In genomic region chr20:13231031-13231752, GRCh38 we compare ENCODE assay signal across 10 cellular contexts. TPM values are rescaled to one million over a fixed set of nuclear protein-coding genes. Genes with fewer than 3 reads are reported as not detected.
A peak's percentile ranks its signal among the peaks of the same experiment; 100 is the strongest.
DNase-seq lines count a peak whose midpoint lies in the region; ATAC-seq and TF ChIP-seq lines count a peak whose summit lies in the region.
"Had no signal": no experiment of that assay in that cellular context is flagged by ENCODE, and none has a peak within 500 bp of the region (broad histone marks: within the 10 kb centered on the region; RNA-seq: fewer than 3 reads in every experiment).

No MANE protein-coding gene starts in this region.

- BruUV-seq in A673 (replicated peaks; lab: Mats Ljungman, UMichigan), result no TSS peak
- BruUV-seq in OCI-LY7 (replicated peaks; lab: Mats Ljungman, UMichigan), result no TSS peak

- H3K4me1 Mint-ChIP-seq in activated CD8-positive, alpha-beta T cell treated with anti-CD3 and anti-CD28 coated beads, Interleukin-2, amount 10 ng/mL, durations not matched to agents 7 days and 5 days (ENCODE audit: low read depth), result peaks cover 48% of the 10 kb centered on the region

- no peaks in the 10 kb centered on the region for H3F3A ChIP-seq in MM.1S (ENCODE audit: insufficient read depth, low read length)

- CTCF ChIA-PET in A673 (lab: Charles Lee) (no interaction called here), OCI-LY7 (lab: Charles Lee; ENCODE audit: unreplicated experiment) (no interaction called here)
- CTCF ChIA-PET in activated CD8-positive, alpha-beta T cell treated with anti-CD3 and anti-CD28 coated beads, Interleukin-2, amount 10 ng/mL, durations not matched to agents 7 days and 5 days (lab: Charles Lee), result no interaction called here

- H3K4me3 ChIP-seq in A673 (ENCODE audit: low read depth, low read length, poor library complexity, severe bottlenecking) (no peak overlapping the region), OCI-LY7 (ENCODE audit: low read depth, low read length, poor library complexity, severe bottlenecking) (no peak overlapping the region), MM.1S (ENCODE audit: low read length) (no peak overlapping the region)

- H3K27me3 Mint-ChIP-seq in activated CD8-positive, alpha-beta T cell treated with anti-CD3 and anti-CD28 coated beads, Interleukin-2, amount 10 ng/mL, durations not matched to agents 7 days and 5 days (ENCODE audit: low read depth), result no peaks in the 10 kb centered on the region

- H2AFZ ChIP-seq in OCI-LY7 (ENCODE audit: low read length) (no peak overlapping the region), MM.1S (ENCODE audit: low read length) (no peak overlapping the region)

- H3K27me3 ChIP-seq in A673 (replicated peaks; ENCODE audit: insufficient read depth, low read depth, low read length, poor library complexity) (peaks cover 3% of the 10 kb centered on the region), MM.1S (replicated peaks; ENCODE audit: insufficient read depth, low read length) (peaks cover 29% of the 10 kb centered on the region)

- DNase-seq in A673 (ENCODE audit: low spot score) (peak; percentile 2), HPDE6-E6E7 (ENCODE audit: extremely low spot score) (peak; percentile 47), glomerular visceral epithelial cell (ENCODE audit: extremely low spot score) (peak; percentile 66), OCI-LY7 (ENCODE audit: low spot score) (no peak), posterior cingulate gyrus (no peak), germinal center (ENCODE audit: low spot score) (no peak), MM.1S (no peak)
- peak; percentile 84 for DNase-seq in activated CD8-positive, alpha-beta T cell treated with anti-CD3 and anti-CD28 coated beads, Interleukin-2, amount 10 ng/mL, durations not matched to agents 7 days and 5 days
- DNase-seq: kidney; stimulated activated naive B cell treated with anti-CD40 and anti-IgM and Interleukin-4, amounts not matched to agents 10 μg/mL and 1 μg/mL and 100 μg/mL, for 72 hours had no signal

- H3K4me2 ChIP-seq in OCI-LY7 (ENCODE audit: low read length) (no peak overlapping the region), MM.1S (ENCODE audit: low read depth, low read length) (no peak overlapping the region)

- H4K20me1 ChIP-seq in OCI-LY7 (ENCODE audit: insufficient read depth, low read length), result no peaks in the 10 kb centered on the region
- no peaks in the 10 kb centered on the region for H4K20me1 ChIP-seq in MM.1S (ENCODE audit: insufficient read depth, low read length)

- H3K27ac ChIP-seq in A673 (ENCODE audit: low read depth, low read length, poor library complexity, severe bottlenecking), result no peak overlapping the region
- no peak overlapping the region for H3K27ac ChIP-seq in OCI-LY7 (ENCODE audit: low read depth, low read length, poor library complexity, severe bottlenecking)
- H3K27ac ChIP-seq in MM.1S (ENCODE audit: low read length), result no peak overlapping the region

- H3K9me2 ChIP-seq in OCI-LY7 (ENCODE audit: insufficient read depth, low read length), result no peaks in the 10 kb centered on the region
- H3K9me2 ChIP-seq in MM.1S (replicated peaks; ENCODE audit: insufficient read depth, low read length), result no peaks in the 10 kb centered on the region

- TF ChIP-seq CTCF in A673 (conservative IDR thresholded peaks at IDR 0.05; ENCODE audit: low read depth, low read length) (no peak), OCI-LY7 (conservative IDR thresholded peaks at IDR 0.05; ENCODE audit: low read length) (no peak), MM.1S (IDR thresholded peaks at IDR 0.05; ENCODE audit: low read length) (no peak)

- H3K36me3 ChIP-seq in A673 (ENCODE audit: insufficient read depth, low read length, poor library complexity, severe bottlenecking) (no peaks in the 10 kb centered on the region), OCI-LY7 (ENCODE audit: insufficient read depth, low read length) (no peaks in the 10 kb centered on the region), MM.1S (replicated peaks; ENCODE audit: insufficient read depth, low read length) (no peaks in the 10 kb centered on the region)

- intact Hi-C loops in A673 (cut with micrococcal nuclease; ENCODE audit: unreplicated experiment) (no loop called here), OCI-LY7 (cut with micrococcal nuclease; ENCODE audit: unreplicated experiment) (no loop called here), posterior cingulate gyrus (cut with DNase I) (no loop called here)

- H3K4me3 Mint-ChIP-seq in activated CD8-positive, alpha-beta T cell treated with anti-CD3 and anti-CD28 coated beads, Interleukin-2, amount 10 ng/mL, durations not matched to agents 7 days and 5 days, result peak overlapping the region; percentile 39
- H3K4me3 Mint-ChIP-seq: stimulated activated naive B cell treated with anti-CD40 and anti-IgM and Interleukin-4, amounts not matched to agents 10 μg/mL and 1 μg/mL and 100 μg/mL, for 72 hours had no signal

- POLR2A ChIA-PET in A673 (lab: Charles Lee; ENCODE audit: low non-redundant PET), result no interaction called here
- POLR2A ChIA-PET in activated CD8-positive, alpha-beta T cell treated with anti-CD3 and anti-CD28 coated beads, Interleukin-2, amount 10 ng/mL, durations not matched to agents 7 days and 5 days (lab: Charles Lee), result interaction anchor here (1.0 to 1.4 kb wide), 2 partner anchors 10 to 17 kb away, joined by 5 read pairs; partner anchors contain the start of gene ISM1
- POLR2A ChIA-PET in OCI-LY7 (lab: Charles Lee), result no interaction called here

- ATAC-seq in activated CD8-positive, alpha-beta T cell treated with anti-CD3 and anti-CD28 coated beads, Interleukin-2, amount 10 ng/mL, durations not matched to agents 7 days and 5 days, result peak; percentile 94

- H3K36me3 Mint-ChIP-seq in activated CD8-positive, alpha-beta T cell treated with anti-CD3 and anti-CD28 coated beads, Interleukin-2, amount 10 ng/mL, durations not matched to agents 7 days and 5 days (ENCODE audit: low read depth), result peaks cover 23% of the 10 kb centered on the region

- H3K79me2 ChIP-seq in OCI-LY7 (ENCODE audit: insufficient read depth, low read depth, low read length) (no peaks in the 10 kb centered on the region), MM.1S (ENCODE audit: low read length) (no peaks in the 10 kb centered on the region)

- H3K9me3 ChIP-seq in A673 (ENCODE audit: low read depth, low read length, poor library complexity, severe bottlenecking), result no peaks in the 10 kb centered on the region
- no peaks in the 10 kb centered on the region for H3K9me3 ChIP-seq in OCI-LY7 (ENCODE audit: low read length)
- no peaks in the 10 kb centered on the region for H3K9me3 ChIP-seq in MM.1S (replicated peaks; ENCODE audit: insufficient read depth, low read length)

- no peak overlapping the region for H3K9ac ChIP-seq in MM.1S (ENCODE audit: low read length)

- H3K27ac Mint-ChIP-seq in activated CD8-positive, alpha-beta T cell treated with anti-CD3 and anti-CD28 coated beads, Interleukin-2, amount 10 ng/mL, durations not matched to agents 7 days and 5 days, result peak overlapping the region; percentile 89
- H3K27ac Mint-ChIP-seq: stimulated activated naive B cell treated with anti-CD40 and anti-IgM and Interleukin-4, amounts not matched to agents 10 μg/mL and 1 μg/mL and 100 μg/mL, for 72 hours had no signal

- H3K4me1 ChIP-seq in A673 (ENCODE audit: insufficient read depth, low read length, poor library complexity, severe bottlenecking) (no peaks in the 10 kb centered on the region), OCI-LY7 (ENCODE audit: insufficient read depth, low read length, poor library complexity, severe bottlenecking) (no peaks in the 10 kb centered on the region), MM.1S (ENCODE audit: low read length) (0 out of 2 replicates have a peak, but pooled peaks cover 4% of the 10 kb centered on the region)

- peaks cover 12% of the 10 kb centered on the region for H3K9me3 Mint-ChIP-seq in activated CD8-positive, alpha-beta T cell treated with anti-CD3 and anti-CD28 coated beads, Interleukin-2, amount 10 ng/mL, durations not matched to agents 7 days and 5 days (ENCODE audit: insufficient read depth)

RNA-seq across cellular contexts. Expression of gene ISM1, which starts 10.1 kb away (rescaled TPM):
- total RNA-seq in A673 (2021), result 0.11 TPM in 1 of 2 replicates, not detected in the other
- total RNA-seq in activated CD8-positive, alpha-beta T cell treated with anti-CD3 and anti-CD28 coated beads, Interleukin-2, amount 10 ng/mL, durations not matched to agents 7 days and 5 days, result 1 to 10 TPM; 2.9 to 3.7 TPM
- not detected in 2 replicates for total RNA-seq in OCI-LY7 (2014; rRNA removed; shearing (Covaris generic))
- total RNA-seq in OCI-LY7 (2022), result not detected in 2 replicates

Comparison
In these comparisons a context has a peak if more than half of its experiments do, and no peak if none do; other contexts are left out.
1. DNase-seq: peak in A673 (single experiment), HPDE6-E6E7 (single experiment), activated CD8-positive, alpha-beta T cell treated with anti-CD3 and anti-CD28 coated beads, Interleukin-2, amount 10 ng/mL, durations not matched to agents 7 days and 5 days (single experiment) and glomerular visceral epithelial cell (single experiment); none in OCI-LY7 (single experiment), posterior cingulate gyrus (0 of 10), germinal center (single experiment) and MM.1S (single experiment).